ENCODE assay signal across 8 cellular contexts in the genomic region with DNA sequence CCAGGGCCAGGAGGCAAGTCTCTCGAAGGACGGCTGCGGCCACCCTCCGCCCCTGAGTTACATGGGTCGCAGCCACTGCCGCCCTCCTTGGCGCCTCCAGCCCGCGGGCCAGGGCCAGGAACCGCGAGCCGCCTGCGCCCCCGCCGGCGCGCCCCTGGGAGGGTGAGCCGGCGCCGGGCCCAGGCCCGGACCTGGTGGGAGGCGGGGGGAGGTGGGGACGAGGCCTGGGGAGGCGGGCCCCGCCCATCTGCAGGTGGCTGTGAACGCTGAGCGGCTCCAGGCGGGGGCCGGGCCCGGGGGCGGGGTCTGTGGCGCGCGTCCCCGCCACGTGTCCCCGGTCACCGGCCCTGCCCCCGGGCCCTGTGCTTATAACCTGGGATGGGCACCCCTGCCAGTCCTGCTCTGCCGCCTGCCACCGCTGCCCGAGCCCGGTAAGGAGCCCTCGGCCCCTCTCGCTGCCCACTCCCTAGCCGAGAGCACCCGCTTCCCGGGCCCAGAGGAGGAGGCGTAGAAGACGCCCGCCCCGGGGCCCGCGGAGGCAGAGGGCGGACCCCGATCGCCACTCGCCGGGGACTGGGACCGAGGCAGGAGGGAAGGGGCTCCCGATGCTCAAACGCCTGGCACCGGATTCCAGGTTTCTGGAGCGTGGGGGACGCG. TPM values are rescaled to one million over a fixed set of nuclear protein-coding genes. Genes with fewer than 3 reads are reported as not detected.
DNase-seq lines count a peak whose midpoint lies in the region; ATAC-seq and TF ChIP-seq lines count a peak whose summit lies in the region.

A gene (plus strand): TSS at position 397 of the 657 bp plus-strand sequence. CDS start 7,268 bp downstream, outside the sequence.

- peaks cover 15% of the 10 kb centered on the region for H3K4me1 Mint-ChIP-seq in endodermal cell
- peaks cover 9% of the 10 kb centered on the region for H3K4me1 Mint-ChIP-seq in stimulated activated memory B cell treated with anti-CD40 and anti-IgM and Interleukin-4, amounts not matched to agents 10 μg/mL and 1 μg/mL and 100 μg/mL, for 72 hours

- WGBS in endodermal cell (ENCODE audit: insufficient coverage in 1 of 2, insufficient read length in 1 of 2), 2 experiments = 0 to 2% methylated on average over 25 to 66 of the region's 66 CpGs
- WGBS in SK-N-SH (ENCODE audit: low lambda C conversion rate) = 72% methylated on average over 17 of the region's 66 CpGs

- POLR2A ChIA-PET in SK-N-SH (lab: Yijun Ruan, JAX) = no interaction called here

- peaks cover 19% of the 10 kb centered on the region for H3K9me3 Mint-ChIP-seq in endodermal cell
- peaks cover 5% of the 10 kb centered on the region for H3K9me3 Mint-ChIP-seq in stimulated activated memory B cell treated with anti-CD40 and anti-IgM and Interleukin-4, amounts not matched to agents 10 μg/mL and 1 μg/mL and 100 μg/mL, for 72 hours

- peaks cover 21% of the 10 kb centered on the region for H3K27me3 ChIP-seq in endodermal cell (ENCODE audit: control insufficient read depth, insufficient read depth, low read length, poor library complexity, severe bottlenecking)
- no peaks in the 10 kb centered on the region for H3K27me3 ChIP-seq in SK-N-SH (ENCODE audit: insufficient read depth)

- no peak for TF ChIP-seq CTCF in endodermal cell (conservative IDR thresholded peaks at IDR 0.05)
- TF ChIP-seq CTCF in SK-N-SH (IDR thresholded peaks at IDR 0.05) = no peak

- H3K27ac ChIP-seq in endodermal cell (ENCODE audit: low read depth, low read length) (no peak within 1 kb of the TSS), SK-N-SH (ENCODE audit: low read depth in 2 of 2, low read length in 1 of 2) (peak within 1 kb of the TSS in 1 of 2 experiments; percentile 91; a peak in 2 of 4 replicates)

- ATAC-seq in stimulated activated memory B cell treated with anti-CD40 and anti-IgM and Interleukin-4, amounts not matched to agents 10 μg/mL and 1 μg/mL and 100 μg/mL, for 72 hours = peak; percentile 77
- ATAC-seq in HG02981 (IDR thresholded peaks at IDR 0.05; ENCODE audit: unreplicated experiment) = no peak

- H3K36me3 ChIP-seq in endodermal cell (ENCODE audit: control insufficient read depth, insufficient read depth, low read length) (no peaks in the 10 kb centered on the region), SK-N-SH (replicated peaks in 1 of 2; ENCODE audit: control insufficient read depth in 1 of 2, insufficient read depth in 2 of 2, low read length in 1 of 2) (no peaks in the 10 kb centered on the region)

- H3K27me3 Mint-ChIP-seq in endodermal cell (ENCODE audit: insufficient read depth) = peaks cover 22% of the 10 kb centered on the region
- H3K27me3 Mint-ChIP-seq in stimulated activated memory B cell treated with anti-CD40 and anti-IgM and Interleukin-4, amounts not matched to agents 10 μg/mL and 1 μg/mL and 100 μg/mL, for 72 hours = peaks cover 57% of the 10 kb centered on the region

- no peaks in the 10 kb centered on the region for H3F3A ChIP-seq in SK-N-SH (replicated peaks; ENCODE audit: insufficient read depth)

- H3K4me3 ChIP-seq in endodermal cell (ENCODE audit: low read length) = peak within 1 kb of the TSS; percentile 81
- no peak within 1 kb of the TSS for H3K4me3 ChIP-seq in SK-N-SH (ENCODE audit: low read depth in 2 of 2, low read length in 1 of 2)

- TF ChIP-seq RAD21 in SK-N-SH (IDR thresholded peaks at IDR 0.05; ENCODE audit: low read length) = no peak

- no peak within 1 kb of the TSS for H2AFZ ChIP-seq in SK-N-SH (ENCODE audit: low read depth)

- H3K9ac ChIP-seq in endodermal cell (ENCODE audit: extremely low read depth, low read length, poor library complexity, severe bottlenecking) (peak within 1 kb of the TSS; percentile 47), SK-N-SH (no peak within 1 kb of the TSS)

- no peak for TF ChIP-seq EP300 in SK-N-SH (IDR thresholded peaks at IDR 0.05; ENCODE audit: borderline replicate concordance in 1 of 2, low read depth in 1 of 2, low read length in 1 of 2)

- H4K20me1 ChIP-seq in SK-N-SH (ENCODE audit: insufficient read depth) = no peaks in the 10 kb centered on the region

- H3K4me3 Mint-ChIP-seq in endodermal cell = peak within 1 kb of the TSS; percentile 59
- H3K4me3 Mint-ChIP-seq in stimulated activated memory B cell treated with anti-CD40 and anti-IgM and Interleukin-4, amounts not matched to agents 10 μg/mL and 1 μg/mL and 100 μg/mL, for 72 hours = peak within 1 kb of the TSS; percentile 55

- no peaks in the 10 kb centered on the region for H3K79me2 ChIP-seq in SK-N-SH (ENCODE audit: insufficient read depth)

- H3K9me3 ChIP-seq in endodermal cell (ENCODE audit: control insufficient read depth, low read length) = peaks cover 16% of the 10 kb centered on the region
- H3K9me3 ChIP-seq in SK-N-SH = no peaks in the 10 kb centered on the region

- no peaks in the 10 kb centered on the region for H3K9me2 ChIP-seq in SK-N-SH

- DNase-seq in Caki2 (ENCODE audit: low read depth) (peak; percentile 27), MV-4-11 (lab: John Stamatoyannopoulos, UW) (peak; percentile 40), endodermal cell (peak; percentile 90), mucosa of gallbladder (ENCODE audit: low spot score) (peak; percentile 83), SK-N-SH (no peak)
- DNase-seq in activated CD4-positive, alpha-beta T cell treated with anti-CD3 and anti-CD28 coated beads, Interleukin-2, amount 50 U/mL, for 24 hours (ENCODE audit: low read depth in 1 of 2, low spot score in 1 of 2) = peak; percentile 18 to 22

- in situ Hi-C loops in Caki2 (cut with HindIII; ENCODE audit: low pct_unique_long_range_greater_than_20kb, low sequenced_read_pairs) = no loop called here

- CTCF ChIA-PET in SK-N-SH (lab: Yijun Ruan, JAX) = interaction anchor here (1.4 kb wide), 1 partner anchor 9 kb away, joined by 3 read pairs; no protein-coding TSS in a partner anchor

- H3K36me3 Mint-ChIP-seq in endodermal cell (ENCODE audit: low read depth) = no peaks in the 10 kb centered on the region
- H3K36me3 Mint-ChIP-seq in stimulated activated memory B cell treated with anti-CD40 and anti-IgM and Interleukin-4, amounts not matched to agents 10 μg/mL and 1 μg/mL and 100 μg/mL, for 72 hours = peaks cover 6% of the 10 kb centered on the region

- H3K27ac Mint-ChIP-seq in endodermal cell = no peak within 1 kb of the TSS
- H3K27ac Mint-ChIP-seq in stimulated activated memory B cell treated with anti-CD40 and anti-IgM and Interleukin-4, amounts not matched to agents 10 μg/mL and 1 μg/mL and 100 μg/mL, for 72 hours = no peak within 1 kb of the TSS

- H3K4me1 ChIP-seq in endodermal cell (ENCODE audit: control insufficient read depth, insufficient read depth, low read length) (peaks cover 12% of the 10 kb centered on the region), SK-N-SH (ENCODE audit: control insufficient read depth in 1 of 2, insufficient read depth in 2 of 2, low read depth in 1 of 2, low read length in 1 of 2) (peaks cover 9 to 40% of the 10 kb centered on the region in 2 experiments; a peak in 2 of 4 replicates)

- H3K4me2 ChIP-seq in SK-N-SH = no peak within 1 kb of the TSS

TF ChIP-seq in SK-N-SH, 30 proteins besides CTCF, POLR2A, EP300 and RAD21:
- no peak for TF ChIP-seq NFIC (IDR thresholded peaks at IDR 0.05; ENCODE audit: borderline replicate concordance)
- no peak for TF ChIP-seq TCF12 (IDR thresholded peaks at IDR 0.05)
- TF ChIP-seq, protein P1, sequence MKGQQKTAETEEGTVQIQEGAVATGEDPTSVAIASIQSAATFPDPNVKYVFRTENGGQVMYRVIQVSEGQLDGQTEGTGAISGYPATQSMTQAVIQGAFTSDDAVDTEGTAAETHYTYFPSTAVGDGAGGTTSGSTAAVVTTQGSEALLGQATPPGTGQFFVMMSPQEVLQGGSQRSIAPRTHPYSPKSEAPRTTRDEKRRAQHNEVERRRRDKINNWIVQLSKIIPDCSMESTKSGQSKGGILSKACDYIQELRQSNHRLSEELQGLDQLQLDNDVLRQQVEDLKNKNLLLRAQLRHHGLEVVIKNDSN (IDR thresholded peaks at IDR 0.05; ENCODE audit: borderline replicate concordance, low read depth) = no peak
- no peak for TF ChIP-seq RFX5 (IDR thresholded peaks at IDR 0.05; ENCODE audit: low read length)
- no peak for TF ChIP-seq TEAD4 (IDR thresholded peaks at IDR 0.05; ENCODE audit: borderline replicate concordance, insufficient read depth)
- TF ChIP-seq, protein P2, sequence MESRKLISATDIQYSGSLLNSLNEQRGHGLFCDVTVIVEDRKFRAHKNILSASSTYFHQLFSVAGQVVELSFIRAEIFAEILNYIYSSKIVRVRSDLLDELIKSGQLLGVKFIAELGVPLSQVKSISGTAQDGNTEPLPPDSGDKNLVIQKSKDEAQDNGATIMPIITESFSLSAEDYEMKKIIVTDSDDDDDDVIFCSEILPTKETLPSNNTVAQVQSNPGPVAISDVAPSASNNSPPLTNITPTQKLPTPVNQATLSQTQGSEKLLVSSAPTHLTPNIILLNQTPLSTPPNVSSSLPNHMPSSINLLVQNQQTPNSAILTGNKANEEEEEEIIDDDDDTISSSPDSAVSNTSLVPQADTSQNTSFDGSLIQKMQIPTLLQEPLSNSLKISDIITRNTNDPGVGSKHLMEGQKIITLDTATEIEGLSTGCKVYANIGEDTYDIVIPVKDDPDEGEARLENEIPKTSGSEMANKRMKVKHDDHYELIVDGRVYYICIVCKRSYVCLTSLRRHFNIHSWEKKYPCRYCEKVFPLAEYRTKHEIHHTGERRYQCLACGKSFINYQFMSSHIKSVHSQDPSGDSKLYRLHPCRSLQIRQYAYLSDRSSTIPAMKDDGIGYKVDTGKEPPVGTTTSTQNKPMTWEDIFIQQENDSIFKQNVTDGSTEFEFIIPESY (IDR thresholded peaks at IDR 0.05; ENCODE audit: borderline replicate concordance, low read depth) = no peak
- no peak for TF ChIP-seq NRF1 (IDR thresholded peaks at IDR 0.05; ENCODE audit: low read depth, low read length)

RNA-seq across cellular contexts. Expression of the gene that starts here (rescaled TPM):
- total RNA-seq in Caki2 (2014; rRNA removed; shearing (Covaris generic); ENCODE audit: low replicate concordance) = 23.7 and 27.1 TPM in 2 replicates
- total RNA-seq in endodermal cell (10 to 100 TPM; 30.9 to 57.2 TPM), mucosa of gallbladder (166 TPM)
- 37.9 TPM for polyA plus RNA-seq in endodermal cell (2013, experiment 1 of 2)
- 30.1 TPM for polyA plus RNA-seq in endodermal cell (2013, experiment 2 of 2)
- 0.49 and 0.59 TPM in 2 replicates for polyA plus RNA-seq in SK-N-SH (2012; rRNA removed)
- 0.34 and 0.84 TPM in 2 replicates for polyA plus RNA-seq in SK-N-SH (2012; cell fraction: cytosol; rRNA removed)
- polyA plus RNA-seq in SK-N-SH (2012; cell fraction: nucleus; rRNA removed) = 0.29 TPM in 2 replicates
